Comparison of ENCODE assay signal across 30 cellular contexts in the genomic region with DNA sequence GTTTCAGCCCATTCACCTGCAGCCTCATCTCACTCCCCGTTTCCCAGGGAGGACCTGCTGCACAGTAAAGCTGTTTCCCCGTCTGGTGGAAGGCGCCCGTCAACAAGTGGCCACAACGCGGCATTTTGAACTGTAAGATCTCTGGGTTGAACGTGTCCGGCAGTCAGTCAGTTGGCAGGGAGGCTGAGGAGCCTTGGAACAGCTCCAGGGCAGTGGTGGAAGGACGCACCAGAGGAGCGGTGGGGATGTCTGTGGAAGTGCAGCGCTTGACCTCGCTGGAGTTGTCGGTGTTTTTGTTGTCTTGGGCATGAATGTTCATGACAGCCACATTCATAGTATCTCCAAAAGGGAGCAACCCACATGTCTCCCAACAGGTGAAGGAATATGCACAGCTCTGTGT.
"Had no signal": no experiment of that assay in that cellular context is flagged by ENCODE, and none has a peak within 500 bp of the region (broad histone marks: within the 10 kb centered on the region; RNA-seq: fewer than 3 reads in every experiment).

No MANE protein-coding gene starts in this region.

- H3K27me3 ChIP-seq: adrenal gland, body of pancreas, cardiac muscle cell, colonic mucosa had no signal

- DNase-seq: activated CD4-positive, alpha-beta memory T cell treated with anti-CD3 and anti-CD28 coated beads for 36 hours; activated CD4-positive, alpha-beta T cell treated with anti-CD3 and anti-CD28 coated beads for 36 hours; activated CD4-positive, alpha-beta T cell treated with anti-CD3 and anti-CD28 coated beads, Interleukin-2, amount 10 ng/mL, durations not matched to agents 24 days and 14 days; activated CD4-positive, CD25-positive, alpha-beta regulatory T cell; activated CD4-positive, CD25-positive, alpha-beta regulatory T cell treated with anti-CD3 and anti-CD28 coated beads, Interleukin-2, amount 50 U/mL, for 72 hours; activated CD8-positive, alpha-beta T cell treated with anti-CD3 and anti-CD28 coated beads, Interleukin-2, amount 10 ng/mL, durations not matched to agents 7 days and 5 days; activated effector memory CD4-positive, alpha-beta T cell treated with anti-CD3 and anti-CD28 coated beads, Interleukin-2, amount 50 U/mL, for 16 hours; activated naive CD4-positive, alpha-beta T cell treated with anti-CD3 and anti-CD28 coated beads for 36 hours; activated naive CD8-positive, alpha-beta T cell treated with anti-CD3 and anti-CD28 coated beads for 36 hours; activated naive CD8-positive, alpha-beta T cell treated with anti-CD3 and anti-CD28 coated beads, Interleukin-2, amount 50 U/mL, for 24 hours; activated T-cell treated with anti-CD3 and anti-CD28 coated beads, Interleukin-2, amount 50 U/mL, for 48 hours; adrenal gland; amygdala; aorta; body of pancreas; central memory CD4-positive, alpha-beta T cell; cerebellar nuclear complex; colonic mucosa; dorsolateral prefrontal cortex; effector memory CD4-positive, alpha-beta T cell; endodermal cell; foreskin fibroblast; head of caudate nucleus; T-helper 2 cell had no signal

- H3K27ac Mint-ChIP-seq: activated CD4-positive, alpha-beta memory T cell treated with anti-CD3 and anti-CD28 coated beads for 36 hours; activated CD4-positive, alpha-beta T cell treated with anti-CD3 and anti-CD28 coated beads for 36 hours; activated CD4-positive, alpha-beta T cell treated with anti-CD3 and anti-CD28 coated beads, Interleukin-2, amount 10 ng/mL, durations not matched to agents 24 days and 14 days; activated CD8-positive, alpha-beta T cell treated with anti-CD3 and anti-CD28 coated beads, Interleukin-2, amount 10 ng/mL, durations not matched to agents 7 days and 5 days; activated naive CD4-positive, alpha-beta T cell treated with anti-CD3 and anti-CD28 coated beads for 36 hours; activated naive CD8-positive, alpha-beta T cell treated with anti-CD3 and anti-CD28 coated beads for 36 hours; activated naive CD8-positive, alpha-beta T cell treated with anti-CD3 and anti-CD28 coated beads, Interleukin-2, amount 50 U/mL, for 24 hours; activated T-helper 1 cell treated with anti-CD3 and anti-CD28 coated beads, Interleukin-12 subunit alpha, Interleukin-12 subunit beta, Interleukin-2, Interleukin-4 antibody, amounts not matched to agents 30 ng/mL and 10 ng/mL and 1 ng/mL, durations not matched to agents 14 hours and 24 hours and 36 hours; activated T-helper 2 cell treated with anti-CD3 and anti-CD28 coated beads, Interferon-gamma antibody, Interleukin-2, Interleukin-4, amounts not matched to agents 10 μg/mL and 5 μg/mL and 100 μg/mL, durations not matched to agents 14 hours and 24 hours and 36 hours; endodermal cell had no signal

- H3K4me1 Mint-ChIP-seq: activated CD4-positive, alpha-beta T cell treated with anti-CD3 and anti-CD28 coated beads, Interleukin-2, amount 10 ng/mL, durations not matched to agents 24 days and 14 days; activated naive CD4-positive, alpha-beta T cell treated with anti-CD3 and anti-CD28 coated beads, Interleukin-2, amount 50 U/mL, for 24 hours had no signal

- ATAC-seq: activated CD4-positive, alpha-beta T cell treated with anti-CD3 and anti-CD28 coated beads for 36 hours; activated CD8-positive, alpha-beta T cell treated with anti-CD3 and anti-CD28 coated beads, Interleukin-2, amount 10 ng/mL, durations not matched to agents 7 days and 5 days; activated naive CD8-positive, alpha-beta T cell treated with anti-CD3 and anti-CD28 coated beads, Interleukin-2, amount 50 U/mL, for 24 hours; body of pancreas; esophagus mucosa had no signal

- H3K36me3 ChIP-seq: adrenal gland, cardiac muscle cell, colonic mucosa had no signal

- H3K9me3 Mint-ChIP-seq: activated CD4-positive, alpha-beta memory T cell treated with anti-CD3 and anti-CD28 coated beads for 36 hours; activated CD4-positive, alpha-beta T cell treated with anti-CD3 and anti-CD28 coated beads, Interleukin-2, amount 10 ng/mL, durations not matched to agents 24 days and 14 days; activated naive CD4-positive, alpha-beta T cell treated with anti-CD3 and anti-CD28 coated beads for 36 hours; activated naive CD4-positive, alpha-beta T cell treated with anti-CD3 and anti-CD28 coated beads, Interleukin-2, amount 50 U/mL, for 24 hours; activated naive CD8-positive, alpha-beta T cell treated with anti-CD3 and anti-CD28 coated beads for 36 hours; activated naive CD8-positive, alpha-beta T cell treated with anti-CD3 and anti-CD28 coated beads, Interleukin-2, amount 50 U/mL, for 24 hours; activated T-helper 1 cell treated with anti-CD3 and anti-CD28 coated beads, Interleukin-12 subunit alpha, Interleukin-12 subunit beta, Interleukin-2, Interleukin-4 antibody, amounts not matched to agents 30 ng/mL and 10 ng/mL and 1 ng/mL, durations not matched to agents 14 hours and 24 hours and 36 hours; activated T-helper 2 cell treated with anti-CD3 and anti-CD28 coated beads, Interferon-gamma antibody, Interleukin-2, Interleukin-4, amounts not matched to agents 10 μg/mL and 5 μg/mL and 100 μg/mL, durations not matched to agents 14 hours and 24 hours and 36 hours had no signal

- H3K4me3 ChIP-seq: adrenal gland, body of pancreas, cardiac muscle cell, colonic mucosa, dorsolateral prefrontal cortex had no signal

- H3K36me3 Mint-ChIP-seq: activated CD4-positive, alpha-beta memory T cell treated with anti-CD3 and anti-CD28 coated beads for 36 hours; activated naive CD4-positive, alpha-beta T cell treated with anti-CD3 and anti-CD28 coated beads, Interleukin-2, amount 50 U/mL, for 24 hours; activated naive CD8-positive, alpha-beta T cell treated with anti-CD3 and anti-CD28 coated beads for 36 hours had no signal

- H3K27me3 Mint-ChIP-seq: activated CD4-positive, alpha-beta memory T cell treated with anti-CD3 and anti-CD28 coated beads for 36 hours; activated CD4-positive, alpha-beta T cell treated with anti-CD3 and anti-CD28 coated beads for 36 hours; activated naive CD8-positive, alpha-beta T cell treated with anti-CD3 and anti-CD28 coated beads for 36 hours had no signal

- H3K27ac ChIP-seq: adrenal gland, body of pancreas, cardiac muscle cell, colonic mucosa, dorsolateral prefrontal cortex had no signal

- H3K9me3 ChIP-seq: adrenal gland, body of pancreas, colonic mucosa had no signal

- H3K4me1 ChIP-seq: adrenal gland, body of pancreas, colonic mucosa had no signal

- FAIRE-seq: frontal cortex had no signal

- H3K4me3 Mint-ChIP-seq: activated CD4-positive, alpha-beta memory T cell treated with anti-CD3 and anti-CD28 coated beads for 36 hours; activated CD4-positive, alpha-beta T cell treated with anti-CD3 and anti-CD28 coated beads for 36 hours; activated CD4-positive, alpha-beta T cell treated with anti-CD3 and anti-CD28 coated beads, Interleukin-2, amount 10 ng/mL, durations not matched to agents 24 days and 14 days; activated CD8-positive, alpha-beta T cell treated with anti-CD3 and anti-CD28 coated beads, Interleukin-2, amount 10 ng/mL, durations not matched to agents 7 days and 5 days; activated naive CD4-positive, alpha-beta T cell treated with anti-CD3 and anti-CD28 coated beads for 36 hours; activated naive CD4-positive, alpha-beta T cell treated with anti-CD3 and anti-CD28 coated beads, Interleukin-2, amount 50 U/mL, for 24 hours; activated naive CD8-positive, alpha-beta T cell treated with anti-CD3 and anti-CD28 coated beads for 36 hours; activated naive CD8-positive, alpha-beta T cell treated with anti-CD3 and anti-CD28 coated beads, Interleukin-2, amount 50 U/mL, for 24 hours; activated T-helper 1 cell treated with anti-CD3 and anti-CD28 coated beads, Interleukin-12 subunit alpha, Interleukin-12 subunit beta, Interleukin-2, Interleukin-4 antibody, amounts not matched to agents 30 ng/mL and 10 ng/mL and 1 ng/mL, durations not matched to agents 14 hours and 24 hours and 36 hours; endodermal cell had no signal
